Comparison of ENCODE assay signal across 16 cellular contexts in the genomic region with DNA sequence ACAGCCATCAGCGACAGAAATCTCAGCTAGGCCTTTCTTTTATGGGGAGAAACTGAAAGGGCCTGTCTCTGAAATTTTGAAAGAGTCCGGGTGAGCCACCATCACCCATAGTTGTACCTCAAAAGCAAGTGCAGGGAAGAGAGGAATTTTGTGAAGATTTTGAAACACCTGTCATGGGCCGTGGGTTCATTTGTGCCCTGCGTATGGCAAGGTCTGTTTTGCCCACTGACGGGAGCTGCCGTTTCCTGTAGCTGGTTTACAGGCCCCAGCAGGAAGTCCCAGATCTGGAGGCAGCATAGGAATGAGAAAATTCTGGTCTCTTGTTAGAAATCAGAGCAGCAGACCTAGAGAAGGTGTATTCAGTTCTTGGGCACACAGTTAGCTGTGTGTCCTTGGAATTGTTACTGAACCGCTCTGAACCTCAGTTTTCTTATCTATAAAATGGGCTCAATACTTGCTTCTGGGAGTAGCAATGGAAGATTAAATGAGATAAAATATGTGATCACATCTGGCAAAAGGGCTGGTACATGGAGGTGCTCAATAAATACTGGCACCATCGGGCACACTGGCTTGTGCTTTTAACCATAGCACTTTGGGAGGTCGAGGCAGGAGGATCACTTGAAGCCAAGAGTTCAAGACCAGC. TPM values are rescaled to one million over a fixed set of nuclear protein-coding genes. Genes with fewer than 3 reads are reported as not detected.
DNase-seq lines count a peak whose midpoint lies in the region; ATAC-seq and TF ChIP-seq lines count a peak whose summit lies in the region.
"Had no signal": no experiment of that assay in that cellular context is flagged by ENCODE, and none has a peak within 500 bp of the region (broad histone marks: within the 10 kb centered on the region; RNA-seq: fewer than 3 reads in every experiment).

No MANE protein-coding gene starts in this region.

- no peaks in the 10 kb centered on the region for H3K27me3 Mint-ChIP-seq in activated T-cell treated with anti-CD3 and anti-CD28 coated beads, Interleukin-2, amount 50 U/mL, for 4 hours (ENCODE audit: low read depth)
- H3K27me3 Mint-ChIP-seq in naive thymus-derived CD4-positive, alpha-beta T cell: peaks cover 0 to 82% (median 0%) of the 10 kb centered on the region in 5 donors
- H3K27me3 Mint-ChIP-seq in chondrocyte (ENCODE audit: low read depth): peaks cover 1% of the 10 kb centered on the region

- no peak for TF ChIP-seq POLR2A in body of pancreas (IDR thresholded peaks at IDR 0.05)

- ATAC-seq in activated T-cell treated with anti-CD3 and anti-CD28 coated beads, Interleukin-2, amount 50 U/mL, for 4 hours: no peak
- ATAC-seq in naive thymus-derived CD4-positive, alpha-beta T cell: peak; percentile 31
- ATAC-seq in body of pancreas: no peak
- no peak for ATAC-seq in HG02642 (IDR thresholded peaks at IDR 0.05; ENCODE audit: poor library complexity, unreplicated experiment)

- H3K9me3 ChIP-seq in BLaER1 (no peaks in the 10 kb centered on the region), HEK293 (ENCODE audit: control insufficient read depth, insufficient read depth, low read depth, low read length) (no peaks in the 10 kb centered on the region), body of pancreas (no peaks in the 10 kb centered on the region)
- H3K9me3 ChIP-seq in naive thymus-derived CD4-positive, alpha-beta T cell (ENCODE audit: control insufficient read depth in 2 of 3, low read length in 3 of 3): no peaks in the 10 kb centered on the region

- H3K36me3 ChIP-seq in BLaER1 (no peaks in the 10 kb centered on the region), HEK293 (ENCODE audit: control insufficient read depth in 2 of 2, insufficient read depth in 1 of 2, low read length in 2 of 2) (no peaks in the 10 kb centered on the region), body of pancreas (replicated peaks in 1 of 2; ENCODE audit: insufficient read depth in 1 of 2, low read depth in 2 of 2) (no peaks in the 10 kb centered on the region)
- H3K36me3 ChIP-seq in naive thymus-derived CD4-positive, alpha-beta T cell (ENCODE audit: control insufficient read depth in 2 of 3, insufficient read depth in 3 of 3, low read length in 3 of 3): peaks cover 0 to 12% (median 0%) of the 10 kb centered on the region in 3 experiments

- peaks cover 8% of the 10 kb centered on the region for H3K36me3 Mint-ChIP-seq in activated T-cell treated with anti-CD3 and anti-CD28 coated beads, Interleukin-2, amount 50 U/mL, for 4 hours (ENCODE audit: insufficient read depth)
- peaks cover 8 to 31% (median 21%) of the 10 kb centered on the region in 5 donors for H3K36me3 Mint-ChIP-seq in naive thymus-derived CD4-positive, alpha-beta T cell
- H3K36me3 Mint-ChIP-seq in chondrocyte (ENCODE audit: low read depth): peaks cover 4% of the 10 kb centered on the region

- H3K4me3 Mint-ChIP-seq in activated T-cell treated with anti-CD3 and anti-CD28 coated beads, Interleukin-2, amount 50 U/mL, for 4 hours: peak overlapping the region; percentile 37
- peak overlapping the region in 9 of 10 donors; percentile 21 to 78 (median 67) for H3K4me3 Mint-ChIP-seq in naive thymus-derived CD4-positive, alpha-beta T cell
- no peak overlapping the region for H3K4me3 Mint-ChIP-seq in chondrocyte (ENCODE audit: unreplicated experiment)
- H3K4me3 Mint-ChIP-seq: HFFc6 had no signal

- H3K9me3 Mint-ChIP-seq in activated T-cell treated with anti-CD3 and anti-CD28 coated beads, Interleukin-2, amount 50 U/mL, for 4 hours: no peaks in the 10 kb centered on the region
- peaks cover 0 to 7% (median 0%) of the 10 kb centered on the region in 11 donors for H3K9me3 Mint-ChIP-seq in naive thymus-derived CD4-positive, alpha-beta T cell
- H3K9me3 Mint-ChIP-seq in chondrocyte (ENCODE audit: low read depth): peaks cover 6% of the 10 kb centered on the region

- WGBS in body of pancreas, 2 donors: 83 to 92% methylated on average over 9 of the region's 9 CpGs

- DNase-seq in activated T-cell treated with anti-CD3 and anti-CD28 coated beads, Interleukin-2, amount 50 U/mL, for 4 hours: no peak
- DNase-seq in activated T-cell treated with anti-CD3 and anti-CD28 coated beads for 4 hours: no peak
- peak in 7 of 9 donors; percentile 22 to 54 (median 41) for DNase-seq in naive thymus-derived CD4-positive, alpha-beta T cell
- no peak for DNase-seq in body of pancreas
- no peak for DNase-seq in chondrocyte (ENCODE audit: low spot score)
- DNase-seq: DMS79, GOT3, HFFc6, NCI-H1092, NCI-H1694 had no signal

- no peak overlapping the region for H3K27ac ChIP-seq in BLaER1
- no peak overlapping the region for H3K27ac ChIP-seq in HEK293 (ENCODE audit: extremely low read depth, low read depth, low read length)
- peak overlapping the region; percentile 50 for H3K27ac ChIP-seq in naive thymus-derived CD4-positive, alpha-beta T cell (ENCODE audit: low read depth, low read length)
- no peak overlapping the region for H3K27ac ChIP-seq in body of pancreas
- H3K27ac ChIP-seq: C4-2B, KMS-11 had no signal

- peak overlapping the region; percentile 48 for H3K4me2 ChIP-seq in BLaER1
- H3K4me2 ChIP-seq: KMS-11 had no signal

- H4K20me1 ChIP-seq in BLaER1: no peaks in the 10 kb centered on the region

- peak overlapping the region in 8 of 9 donors; percentile 90 to 98 (median 96) for H3K27ac Mint-ChIP-seq in naive thymus-derived CD4-positive, alpha-beta T cell
- no peak overlapping the region for H3K27ac Mint-ChIP-seq in chondrocyte (ENCODE audit: unreplicated experiment)
- H3K27ac Mint-ChIP-seq: HFFc6 had no signal

- intact Hi-C loops in naive thymus-derived CD4-positive, alpha-beta T cell (cut with micrococcal nuclease): no loop called here
- intact Hi-C loops in body of pancreas (cut with DNase I): no loop called here

- peaks cover 66% of the 10 kb centered on the region for H3K4me1 Mint-ChIP-seq in activated T-cell treated with anti-CD3 and anti-CD28 coated beads, Interleukin-2, amount 50 U/mL, for 4 hours (ENCODE audit: low read depth)
- H3K4me1 Mint-ChIP-seq in naive thymus-derived CD4-positive, alpha-beta T cell: peaks cover 43 to 98% (median 95%) of the 10 kb centered on the region in 7 donors
- peaks cover 15% of the 10 kb centered on the region for H3K4me1 Mint-ChIP-seq in chondrocyte (ENCODE audit: low read depth)

- CTCF ChIA-PET in HEK293 (lab: Yijun Ruan, JAX): interaction anchor here (0.6 kb wide), 2 partner anchors 219 to 616 kb away, joined by 3 to 4 read pairs; no protein-coding TSS in a partner anchor
- CTCF ChIA-PET in naive thymus-derived CD4-positive, alpha-beta T cell (lab: Charles Lee): interaction anchor here (0.7 to 3.7 kb wide), 5 partner anchors 8 to 56 kb away, joined by 3 to 11 read pairs (median 4); no protein-coding TSS in a partner anchor

- peaks cover 15% of the 10 kb centered on the region for H3K4me1 ChIP-seq in BLaER1
- no peaks in the 10 kb centered on the region for H3K4me1 ChIP-seq in HEK293 (ENCODE audit: control insufficient read depth, insufficient read depth, low read length)
- H3K4me1 ChIP-seq in naive thymus-derived CD4-positive, alpha-beta T cell (ENCODE audit: control insufficient read depth in 2 of 2, insufficient read depth in 2 of 2, low read length in 2 of 2): peaks cover 0 to 78% of the 10 kb centered on the region in 2 donors
- peaks cover 6% of the 10 kb centered on the region for H3K4me1 ChIP-seq in body of pancreas

- TF ChIP-seq CTCF in HEK293 (tag by site-specific recombination; IDR thresholded peaks at IDR 0.05): no peak
- TF ChIP-seq CTCF in body of pancreas (IDR thresholded peaks at IDR 0.05): no peak
- no peak for TF ChIP-seq CTCF in chondrocyte (IDR thresholded peaks at IDR 0.05)

- no peak overlapping the region for H3K9ac ChIP-seq in BLaER1
- H3K9ac ChIP-seq: KMS-11 had no signal

- POLR2A ChIA-PET in HEK293 (lab: Yijun Ruan, JAX): no interaction called here
- POLR2A ChIA-PET in naive thymus-derived CD4-positive, alpha-beta T cell (lab: Charles Lee): interaction anchor here (0.6 to 8.0 kb wide), 12 partner anchors 10 to 150 kb away, joined by 3 to 81 read pairs (median 3); partner anchors contain the start of genes MAN1C1 and MTFR1L

- H3K4me3 ChIP-seq in BLaER1 (no peak overlapping the region), HEK293 (ENCODE audit: low read depth, low read length) (no peak overlapping the region), body of pancreas (no peak overlapping the region)
- H3K4me3 ChIP-seq in naive thymus-derived CD4-positive, alpha-beta T cell (ENCODE audit: low read length): no peak overlapping the region

- no peaks in the 10 kb centered on the region for H3K27me3 ChIP-seq in BLaER1
- H3K27me3 ChIP-seq in naive thymus-derived CD4-positive, alpha-beta T cell (ENCODE audit: control insufficient read depth in 2 of 2, insufficient read depth in 2 of 2, low read length in 2 of 2): no peaks in the 10 kb centered on the region
- no peaks in the 10 kb centered on the region for H3K27me3 ChIP-seq in body of pancreas

TF ChIP-seq in HEK293, 187 proteins besides CTCF, POLR2A, EP300 and RAD21:
- no peak for TF ChIP-seq ATF2 (tag by site-specific recombination; IDR thresholded peaks at IDR 0.05; ENCODE audit: low read depth)
- TF ChIP-seq ZNF664 (tag by site-specific recombination; IDR thresholded peaks at IDR 0.05): peak; percentile 35; the same call in 1 of the 2 replicates

RNA-seq across cellular contexts. Expression of gene MAN1C1, which starts 52.5 kb away (rescaled TPM):
- total RNA-seq in activated T-cell treated with anti-CD3 and anti-CD28 coated beads, Interleukin-2, amount 50 U/mL, for 4 hours: 1 to 10 TPM; 2.7 to 5.7 (median 3.1) TPM
- 10 to 100 TPM; 28.8 to 85.5 (median 69.9) TPM for total RNA-seq in naive thymus-derived CD4-positive, alpha-beta T cell
- polyA plus RNA-seq in naive thymus-derived CD4-positive, alpha-beta T cell: 10 to 100 TPM; 16.0 to 30.4 TPM
- total RNA-seq in body of pancreas (10 to 100 TPM in 1 of 2 donors, 1 to 10 TPM in 1; 4.4 to 10.9 TPM), chondrocyte (10.7 to 11.3 TPM (median 10.9 TPM) in 3 replicates)
- total RNA-seq: MCF 10A had no signal

Comparison
In these comparisons a context has a peak if more than half of its experiments do, and no peak if none do; other contexts are left out.
1. DNase-seq: peak in naive thymus-derived CD4-positive, alpha-beta T cell (7 of 9); none in activated T-cell treated with anti-CD3 and anti-CD28 coated beads, Interleukin-2, amount 50 U/mL, for 4 hours (single experiment), activated T-cell treated with anti-CD3 and anti-CD28 coated beads for 4 hours (single experiment), body of pancreas (0 of 4) and chondrocyte (single experiment).